Comparison of ENCODE assay signal across 8 cellular contexts in genomic region chr9:96874947-96875459, GRCh38. TPM values are rescaled to one million over a fixed set of nuclear protein-coding genes. Genes with fewer than 3 reads are reported as not detected.
DNase-seq lines count a peak whose midpoint lies in the region; ATAC-seq, FAIRE-seq and TF ChIP-seq lines count a peak whose summit lies in the region.

No MANE protein-coding gene starts in this region.

- POLR2A ChIA-PET in GM12878 (lab: Charles Lee) = interaction anchor here (0.6 to 2.5 kb wide), 5 partner anchors 13 to 463 kb away, joined by 3 to 11 read pairs (median 4); partner anchors contain the start of gene ZNF782

- CTCF ChIA-PET in GM12878 (lab: Yijun Ruan, JAX) = interaction anchor here (1.0 to 10.5 kb wide), 6 partner anchors 9 to 537 kb away, joined by 3 to 145 read pairs (median 4); partner anchors contain the start of gene ZNF782

- no peaks in the 10 kb centered on the region for H3K36me3 ChIP-seq in GM12878 (ENCODE audit: control insufficient read depth in 2 of 2, insufficient read depth in 2 of 2, low read length in 1 of 2)
- no peaks in the 10 kb centered on the region for H3K36me3 ChIP-seq in kidney epithelial cell (ENCODE audit: control insufficient read depth, insufficient read depth, low read length)

- BruUV-seq in GM12878 (replicated peaks; lab: Mats Ljungman, UMichigan) = no TSS peak

- H4K20me1 ChIP-seq in GM12878 (ENCODE audit: control insufficient read depth, insufficient read depth) = no peaks in the 10 kb centered on the region

- DNase-seq in ACHN (peak; percentile 73), NOMO-1 treated with DMSO at 0.1 percent for 48 hours (lab: John Stamatoyannopoulos, UW; ENCODE audit: unreplicated experiment) (peak; percentile 47), GM12878 (ENCODE audit: low read depth, low spot score) (peak; percentile 40), kidney epithelial cell (ENCODE audit: low read depth) (peak; percentile 93), NCI-H187 treated with DMSO at 0.1 percent for 48 hours (lab: John Stamatoyannopoulos, UW) (no peak)

- ATAC-seq in GM18861 (IDR thresholded peaks at IDR 0.05; ENCODE audit: unreplicated experiment) = peak; percentile 66
- peak; percentile 40 for ATAC-seq in HG03045 (IDR thresholded peaks at IDR 0.05; ENCODE audit: unreplicated experiment)
- ATAC-seq in GM12878 = peak; percentile 87

- peaks cover 35% of the 10 kb centered on the region for H3K4me1 ChIP-seq in GM12878 (ENCODE audit: control insufficient read depth, insufficient read depth, low read length)

- peaks cover 4% of the 10 kb centered on the region for H3K36me3 Mint-ChIP-seq in stimulated activated naive CD8-positive, alpha-beta T cell treated with anti-CD3 and anti-CD28 coated beads, Interleukin-15, Interleukin-2, amounts not matched to agents 100 ng/mL and 50 ng/mL, for 24 hours (ENCODE audit: low read depth)

- peak overlapping the region; percentile 52 for H3K9ac ChIP-seq in GM12878 (ENCODE audit: control insufficient read depth, insufficient read depth, low read length)

- no peak for TF ChIP-seq RAD21 in GM12878 (IDR thresholded peaks at IDR 0.05; ENCODE audit: insufficient read depth, low read depth, low read length)

- intact Hi-C loops in GM12878 (cut with micrococcal nuclease; ENCODE audit: unreplicated experiment) = loop anchor here (5.0 kb wide), 1 partner anchor 232 kb away; no protein-coding TSS in a partner anchor

- no peak for TF ChIP-seq POLR2A in GM12878 (IDR thresholded peaks at IDR 0.05; ENCODE audit: low read depth, low read length)

- H2AFZ ChIP-seq in GM12878 (ENCODE audit: control insufficient read depth, low read depth, low read length) = peak overlapping the region; percentile 74

- in situ Hi-C loops in ACHN (cut with HindIII; ENCODE audit: low pct_ligation_motif_present, low pct_unique_long_range_greater_than_20kb, low sequenced_read_pairs) (no loop called here), GM12878 (cut with MboI) (loop anchor here (25.0 kb wide), 1 partner anchor 737 kb away; no protein-coding TSS in a partner anchor)

- TF ChIP-seq CTCF in GM12878 (IDR thresholded peaks at IDR 0.05 in 2 of 3, conservative IDR thresholded peaks at IDR 0.05 in 1 of 3; ENCODE audit: control insufficient read depth in 2 of 3, extremely low read depth in 1 of 3, insufficient read depth in 1 of 3, low read depth in 3 of 3, low read length in 3 of 3) (no peak), kidney epithelial cell (IDR thresholded peaks at IDR 0.05; ENCODE audit: insufficient read depth, low read length, poor library complexity, severe bottlenecking) (no peak)

- H3K27me3 ChIP-seq in GM12878 (replicated peaks in 1 of 2; ENCODE audit: control insufficient read depth in 2 of 2, insufficient read depth in 2 of 2, low read length in 1 of 2) (no peaks in the 10 kb centered on the region; a peak in 1 of 4 replicates), kidney epithelial cell (ENCODE audit: control insufficient read depth, insufficient read depth, low read length) (no peaks in the 10 kb centered on the region)

- peak overlapping the region; percentile 62; the same call in 1 of the 2 replicates for H3K4me3 ChIP-seq in GM12878
- H3K4me3 ChIP-seq in kidney epithelial cell (ENCODE audit: low read depth, low read length) = peak overlapping the region; percentile 46

- peak; percentile 88 for FAIRE-seq in GM12878 (lab: Jason Lieb, UNC)

- H3K9me3 ChIP-seq in GM12878 (replicated peaks; ENCODE audit: control insufficient read depth, insufficient read depth, low read length) = no peaks in the 10 kb centered on the region

- H3K27ac ChIP-seq in GM12878 (ENCODE audit: control insufficient read depth, insufficient read depth) = peak overlapping the region; percentile 22

- WGBS in GM12878 (ENCODE audit: insufficient coverage, insufficient replicate concordance, low lambda C conversion rate, missing lambda C conversion rate) = 1% methylated on average over 13 of the region's 13 CpGs

- H3K4me3 Mint-ChIP-seq in stimulated activated naive CD8-positive, alpha-beta T cell treated with anti-CD3 and anti-CD28 coated beads, Interleukin-15, Interleukin-2, amounts not matched to agents 100 ng/mL and 50 ng/mL, for 24 hours = peak overlapping the region; percentile 84

- peak overlapping the region; percentile 93 for H3K4me2 ChIP-seq in GM12878 (ENCODE audit: control insufficient read depth, insufficient read depth)

- SMC1A ChIA-PET in GM12878 (lab: Charles Lee; ENCODE audit: uncharacterized antibody, unreplicated experiment) = interaction anchor here (0.7 to 7.9 kb wide), 6 partner anchors 11 to 494 kb away, joined by 3 to 112 read pairs (median 3); partner anchors contain the start of gene ZNF782

- H3K27ac Mint-ChIP-seq in stimulated activated naive CD8-positive, alpha-beta T cell treated with anti-CD3 and anti-CD28 coated beads, Interleukin-15, Interleukin-2, amounts not matched to agents 100 ng/mL and 50 ng/mL, for 24 hours = peak overlapping the region; percentile 36

- RAD21 ChIA-PET in GM12878 (lab: Charles Lee; ENCODE audit: unreplicated experiment) = interaction anchor here (1.2 to 6.7 kb wide), 6 partner anchors 11 to 531 kb away, joined by 3 to 91 read pairs (median 4); partner anchors contain the start of genes ZNF510 and ZNF782

- H3K27me3 Mint-ChIP-seq in stimulated activated naive CD8-positive, alpha-beta T cell treated with anti-CD3 and anti-CD28 coated beads, Interleukin-15, Interleukin-2, amounts not matched to agents 100 ng/mL and 50 ng/mL, for 24 hours = peaks cover 61% of the 10 kb centered on the region

- H3K4me1 Mint-ChIP-seq in stimulated activated naive CD8-positive, alpha-beta T cell treated with anti-CD3 and anti-CD28 coated beads, Interleukin-15, Interleukin-2, amounts not matched to agents 100 ng/mL and 50 ng/mL, for 24 hours (ENCODE audit: low read depth) = peaks cover 37% of the 10 kb centered on the region

- no peaks in the 10 kb centered on the region for H3K79me2 ChIP-seq in GM12878 (ENCODE audit: control insufficient read depth, insufficient read depth, low read length)

- peak; percentile 73 to 87; a peak in 1 of 4 replicates for TF ChIP-seq EP300 in GM12878 (IDR thresholded peaks at IDR 0.05; ENCODE audit: borderline replicate concordance in 1 of 2, control insufficient read depth in 1 of 2, low read depth in 2 of 2, low read length in 2 of 2)

- H3K9me3 Mint-ChIP-seq in stimulated activated naive CD8-positive, alpha-beta T cell treated with anti-CD3 and anti-CD28 coated beads, Interleukin-15, Interleukin-2, amounts not matched to agents 100 ng/mL and 50 ng/mL, for 24 hours = no peaks in the 10 kb centered on the region

TF ChIP-seq in GM12878, 131 proteins besides CTCF, POLR2A, EP300 and RAD21 (continues in another document):
- 0 out of 2 replicates have a peak, but pooled peaks have one; percentile 23 for TF ChIP-seq CHD2 (IDR thresholded peaks at IDR 0.05; ENCODE audit: borderline replicate concordance, low read depth, low read length)

RNA-seq across cellular contexts. Expression of gene ZNF782, which starts 20.7 kb away (rescaled TPM):
- total RNA-seq in GM12878 (2013; cell fraction: nucleolus; rRNA removed) = 57.9 and 58.0 TPM in 2 replicates
- total RNA-seq in GM12878 (2014; rRNA removed) (4.2 and 5.1 TPM in 2 replicates), GM12878 (2014; rRNA removed; fragmentation: Illumina TruSeq; extraction: Trizol) (7.8 and 9.0 TPM in 2 replicates), GM12878 (2021) (5.9 and 6.2 TPM in 2 replicates), kidney epithelial cell (2.1 and 3.9 TPM in 2 replicates)
- 1.3 TPM for polyA plus RNA-seq in GM12878 (2011; ENCODE audit: low read depth)
- polyA plus RNA-seq in GM12878 (2011; rRNA removed) (4.8 and 5.7 TPM in 2 replicates), GM12878 (2014; fragmentation: Illumina TruSeq; extraction: Trizol) (5.1 and 5.6 TPM in 2 replicates), GM12878 (2014; fragmentation: Nextera tagmentation; extraction: Ambion mirVana) (under 1 TPM; 0.55 to 0.82 TPM), GM12878 (2014; rRNA removed) (3.4 and 4.7 TPM in 2 replicates), GM12878 (2016; fragmentation: Nextera tagmentation; extraction: Ambion mirVana) (1 to 10 TPM; 1.1 to 4.1 TPM)
- 3.5 and 4.3 TPM in 2 replicates for polyA plus RNA-seq in GM12878 (2011; cell fraction: cytosol; rRNA removed)
- polyA plus RNA-seq in GM12878 (2011; cell fraction: nucleus; rRNA removed) = 6.3 and 7.5 TPM in 2 replicates
- polyA plus RNA-seq in GM12878 (2012) = 2.5 TPM in 2 replicates
- polyA minus RNA-seq in GM12878 (2011; rRNA and poly(A)+ RNA removed) = 5.9 and 6.5 TPM in 2 replicates
- polyA minus RNA-seq in GM12878 (2011; cell fraction: cytosol; rRNA and poly(A)+ RNA removed) = 1.5 and 3.0 TPM in 2 replicates
- polyA minus RNA-seq in GM12878 (2011; cell fraction: nucleus; rRNA and poly(A)+ RNA removed) = 7.7 and 13.2 TPM in 2 replicates

RNA-seq across cellular contexts. Expression of gene NUTM2G, which starts 53.6 kb away (rescaled TPM):
- not detected in 2 replicates for total RNA-seq in GM12878 (2013; cell fraction: nucleolus; rRNA removed)
- total RNA-seq in GM12878 (2014; rRNA removed) (not detected in 2 replicates), GM12878 (2014; rRNA removed; fragmentation: Illumina TruSeq; extraction: Trizol) (not detected in 2 replicates), GM12878 (2021) (not detected in 2 replicates), kidney epithelial cell (not detected in 2 replicates)
- polyA plus RNA-seq in GM12878 (2011; ENCODE audit: low read depth) = 0.22 TPM
- polyA plus RNA-seq in GM12878 (2011; rRNA removed) (not detected in 2 replicates), GM12878 (2014; fragmentation: Illumina TruSeq; extraction: Trizol) (not detected in 2 replicates), GM12878 (2014; fragmentation: Nextera tagmentation; extraction: Ambion mirVana) (under 1 TPM in 1 of 2 experiments, not detected in 1; 0.03 TPM), GM12878 (2014; rRNA removed) (0.05 TPM in 1 of 2 replicates, not detected in the other), GM12878 (2016; fragmentation: Nextera tagmentation; extraction: Ambion mirVana) (under 1 TPM; 0.12 to 0.39 TPM)
- not detected in 2 replicates for polyA plus RNA-seq in GM12878 (2011; cell fraction: cytosol; rRNA removed)
- polyA plus RNA-seq in GM12878 (2011; cell fraction: nucleus; rRNA removed) = not detected in 2 replicates
- 0.27 and 0.74 TPM in 2 replicates for polyA plus RNA-seq in GM12878 (2012)
- polyA minus RNA-seq in GM12878 (2011; rRNA and poly(A)+ RNA removed) = not detected in 2 replicates
- not detected in 2 replicates for polyA minus RNA-seq in GM12878 (2011; cell fraction: cytosol; rRNA and poly(A)+ RNA removed)
- polyA minus RNA-seq in GM12878 (2011; cell fraction: nucleus; rRNA and poly(A)+ RNA removed) = not detected in 2 replicates
